22 cellular contexts compared by ENCODE assay signal in the genomic region with DNA sequence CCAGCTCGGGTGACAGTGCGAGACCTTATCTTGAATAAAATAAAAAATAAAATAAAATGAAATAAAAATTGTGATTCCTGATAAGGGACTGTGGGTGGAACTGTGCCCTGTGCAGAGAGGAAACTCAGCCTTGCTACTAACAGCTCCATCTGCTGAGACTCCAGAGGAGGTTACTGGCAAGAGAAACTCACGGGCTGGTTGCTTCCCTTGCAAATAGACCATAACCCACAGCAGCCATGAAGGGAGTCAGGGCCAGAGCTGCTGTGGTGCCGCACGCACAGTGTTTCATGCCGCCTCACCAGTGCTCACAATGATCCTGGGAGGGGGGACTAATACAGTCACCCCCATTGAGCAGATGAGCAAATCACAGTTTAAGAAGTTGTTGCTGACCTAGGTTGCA. TPM values are rescaled to one million over a fixed set of nuclear protein-coding genes. Genes with fewer than 3 reads are reported as not detected.
DNase-seq lines count a peak whose midpoint lies in the region; ATAC-seq and TF ChIP-seq lines count a peak whose summit lies in the region.
"Had no signal": no experiment of that assay in that cellular context is flagged by ENCODE, and none has a peak within 500 bp of the region (broad histone marks: within the 10 kb centered on the region; RNA-seq: fewer than 3 reads in every experiment).

No MANE protein-coding gene starts in this region.

- no peak overlapping the region for H3K4me3 Mint-ChIP-seq in activated T-cell treated with anti-CD3 and anti-CD28 coated beads, Interleukin-2, amount 50 U/mL, for 72 hours
- no peak overlapping the region for H3K4me3 Mint-ChIP-seq in MCF 10A (ENCODE audit: unreplicated experiment)
- H3K4me3 Mint-ChIP-seq: activated naive CD8-positive, alpha-beta T cell treated with anti-CD3 and anti-CD28 coated beads, Interleukin-2, amount 10 ng/mL, durations not matched to agents 7 days and 5 days; CD8-positive, alpha-beta memory T cell; nephron had no signal

- H3K27ac Mint-ChIP-seq in activated T-cell treated with anti-CD3 and anti-CD28 coated beads, Interleukin-2, amount 50 U/mL, for 72 hours = peak overlapping the region; percentile 11
- H3K27ac Mint-ChIP-seq in MCF 10A (ENCODE audit: low read depth, unreplicated experiment) = no peak overlapping the region
- H3K27ac Mint-ChIP-seq: activated naive CD8-positive, alpha-beta T cell treated with anti-CD3 and anti-CD28 coated beads, Interleukin-2, amount 10 ng/mL, durations not matched to agents 7 days and 5 days; nephron had no signal

- H3K36me3 Mint-ChIP-seq in activated T-cell treated with anti-CD3 and anti-CD28 coated beads, Interleukin-2, amount 50 U/mL, for 72 hours (ENCODE audit: insufficient read depth in 2 of 2) = peaks cover 1 to 10% of the 10 kb centered on the region in 2 donors
- H3K36me3 Mint-ChIP-seq in MCF 10A (ENCODE audit: insufficient read depth, unreplicated experiment) = peaks cover 13% of the 10 kb centered on the region

- H3K9me3 ChIP-seq in WERI-Rb-1 (ENCODE audit: severe bottlenecking) = no peaks in the 10 kb centered on the region
- H3K9me3 ChIP-seq: Peyer's patch had no signal

- no peaks in the 10 kb centered on the region for H3K9me3 Mint-ChIP-seq in activated T-cell treated with anti-CD3 and anti-CD28 coated beads, Interleukin-2, amount 50 U/mL, for 72 hours
- H3K9me3 Mint-ChIP-seq in MCF 10A (ENCODE audit: unreplicated experiment) = no peaks in the 10 kb centered on the region
- H3K9me3 Mint-ChIP-seq: activated naive CD8-positive, alpha-beta T cell treated with anti-CD3 and anti-CD28 coated beads, Interleukin-2, amount 10 ng/mL, durations not matched to agents 7 days and 5 days; CD8-positive, alpha-beta memory T cell; nephron had no signal

- POLR2A ChIA-PET in MCF 10A (lab: Yijun Ruan, JAX) = no interaction called here

- TF ChIP-seq CTCF in WERI-Rb-1 (IDR thresholded peaks at IDR 0.05; ENCODE audit: low read depth, low read length) = no peak
- TF ChIP-seq CTCF in dorsolateral prefrontal cortex (IDR thresholded peaks at IDR 0.05 in 54 of 56, conservative IDR thresholded peaks at IDR 0.05 in 2 of 56; ENCODE audit: low read depth in 1 of 56, partially characterized antibody in 56 of 56) = peak in 29 of 56 donors; percentile 8 to 53 (median 28)
- no peak for TF ChIP-seq CTCF in MCF 10A (IDR thresholded peaks at IDR 0.05; ENCODE audit: unreplicated experiment)

- intact Hi-C loops in dorsolateral prefrontal cortex (cut with DNase I) = loop anchor here in 1 of 2 donors (5.0 kb wide), 1 partner anchor 75 kb away; no protein-coding TSS in a partner anchor
- intact Hi-C loops in MCF 10A (cut with micrococcal nuclease) = no loop called here

- no peaks in the 10 kb centered on the region for H3K27me3 Mint-ChIP-seq in activated T-cell treated with anti-CD3 and anti-CD28 coated beads, Interleukin-2, amount 50 U/mL, for 72 hours (ENCODE audit: low read depth)
- H3K27me3 Mint-ChIP-seq in MCF 10A (ENCODE audit: insufficient read depth, unreplicated experiment) = no peaks in the 10 kb centered on the region
- H3K27me3 Mint-ChIP-seq: activated naive CD8-positive, alpha-beta T cell treated with anti-CD3 and anti-CD28 coated beads, Interleukin-2, amount 10 ng/mL, durations not matched to agents 7 days and 5 days; CD8-positive, alpha-beta memory T cell had no signal

- H3K27ac ChIP-seq in WERI-Rb-1 (peak overlapping the region; percentile 48; the same call in 1 of the 2 replicates), dorsolateral prefrontal cortex (peak overlapping the region in 55 of 59 donors; percentile 13 to 98 (median 93))

- H3K4me3 ChIP-seq in WERI-Rb-1 (ENCODE audit: low read depth, low read length) = no peak overlapping the region
- no peak overlapping the region for H3K4me3 ChIP-seq in dorsolateral prefrontal cortex
- H3K4me3 ChIP-seq: Peyer's patch had no signal

- BruUV-seq in MCF 10A (replicated peaks; lab: Mats Ljungman, UMichigan) = no TSS peak

- DNase-seq in activated T-cell treated with anti-CD3 and anti-CD28 coated beads, Interleukin-2, amount 50 U/mL, for 72 hours = no peak
- DNase-seq in activated T-cell treated with anti-CD3 and anti-CD28 coated beads, Interleukin-2, amount 50 U/mL, for 1 hour = no peak
- no peak for DNase-seq in WERI-Rb-1
- no peak for DNase-seq in dorsolateral prefrontal cortex
- peak; percentile 54 for DNase-seq in superior temporal gyrus (ENCODE audit: extremely low spot score)
- DNase-seq in EL = no peak
- no peak for DNase-seq in MCF 10A (ENCODE audit: unreplicated experiment)
- DNase-seq: activated CD4-positive, alpha-beta T cell treated with anti-CD3 and anti-CD28 coated beads for 1 hour; activated naive CD8-positive, alpha-beta T cell treated with anti-CD3 and anti-CD28 coated beads, Interleukin-2, amount 10 ng/mL, durations not matched to agents 7 days and 5 days; CD8-positive, alpha-beta memory T cell; DMS79 treated with DMSO at 0.1 percent for 48 hours; erythroblast; mesendoderm; NCI-H1694; NCI-H774; stimulated activated CD4-positive, alpha-beta T cell treated with anti-CD3 and anti-CD28 coated beads, Interleukin-2, amount 100 ng/mL, for 24 hours had no signal

- peaks cover 3% of the 10 kb centered on the region; the same call in 1 of the 2 replicates for H3K36me3 ChIP-seq in WERI-Rb-1

- ATAC-seq in activated T-cell treated with anti-CD3 and anti-CD28 coated beads, Interleukin-2, amount 50 U/mL, for 72 hours (replicated peaks in 1 of 2) = no peak
- ATAC-seq in GM21390 (IDR thresholded peaks at IDR 0.05; ENCODE audit: unreplicated experiment) = no peak

- CTCF ChIA-PET in MCF 10A (lab: Yijun Ruan, JAX) = interaction anchor here (0.7 to 1.0 kb wide), 2 partner anchors 71 to 146 kb away, joined by 3 read pairs; no protein-coding TSS in a partner anchor

- peaks cover 99% of the 10 kb centered on the region for H3K4me1 Mint-ChIP-seq in activated T-cell treated with anti-CD3 and anti-CD28 coated beads, Interleukin-2, amount 50 U/mL, for 72 hours (ENCODE audit: low read depth)
- H3K4me1 Mint-ChIP-seq in MCF 10A (ENCODE audit: insufficient read depth, unreplicated experiment) = peaks cover 24% of the 10 kb centered on the region

- H3K27me3 ChIP-seq in WERI-Rb-1 (ENCODE audit: insufficient read depth, low read depth, severe bottlenecking) (no peaks in the 10 kb centered on the region), dorsolateral prefrontal cortex (no peaks in the 10 kb centered on the region)
- H3K27me3 ChIP-seq: Peyer's patch had no signal

RNA-seq across cellular contexts. Expression of a gene that starts 13.7 kb away (rescaled TPM):
- total RNA-seq in activated T-cell treated with anti-CD3 and anti-CD28 coated beads, Interleukin-2, amount 50 U/mL, for 72 hours = 10 to 100 TPM; 76.0 to 84.1 TPM
- 10 to 100 TPM; 29.3 to 71.4 (median 45.9) TPM for total RNA-seq in dorsolateral prefrontal cortex
- total RNA-seq in MCF 10A (2022) = 46.3 and 48.3 TPM in 2 replicates

RNA-seq across cellular contexts. Expression of a gene that starts 41.9 kb away (rescaled TPM):
- total RNA-seq in activated T-cell treated with anti-CD3 and anti-CD28 coated beads, Interleukin-2, amount 50 U/mL, for 72 hours = not detected
- total RNA-seq in dorsolateral prefrontal cortex (10 to 100 TPM in 12 of 120 experiments, 1 to 10 TPM in 108; 2.1 to 17.6 (median 5.9) TPM), MCF 10A (2022) (not detected in 2 replicates)
- total RNA-seq: activated naive CD8-positive, alpha-beta T cell treated with anti-CD3 and anti-CD28 coated beads, Interleukin-2, amount 10 ng/mL, durations not matched to agents 7 days and 5 days; CD8-positive, alpha-beta memory T cell; kidney epithelial cell; Peyer's patch; posterior vena cava had no signal

RNA-seq across cellular contexts. Expression of a gene that starts 55.7 kb away (rescaled TPM):
- total RNA-seq in activated T-cell treated with anti-CD3 and anti-CD28 coated beads, Interleukin-2, amount 50 U/mL, for 72 hours = not detected
- total RNA-seq in dorsolateral prefrontal cortex (10 to 100 TPM in 2 of 120 experiments, 1 to 10 TPM in 107, under 1 TPM in 11; 0.34 to 16.8 (median 2.1) TPM), MCF 10A (2022) (not detected in 2 replicates)
- total RNA-seq: activated naive CD8-positive, alpha-beta T cell treated with anti-CD3 and anti-CD28 coated beads, Interleukin-2, amount 10 ng/mL, durations not matched to agents 7 days and 5 days; CD8-positive, alpha-beta memory T cell; frontal cortex; kidney epithelial cell had no signal

RNA-seq across cellular contexts. Expression of a gene that starts 59.7 kb away (rescaled TPM):
- not detected for total RNA-seq in activated T-cell treated with anti-CD3 and anti-CD28 coated beads, Interleukin-2, amount 50 U/mL, for 72 hours
- 1 to 10 TPM in 15 of 120 experiments, under 1 TPM in 42, not detected in 63; 0.16 to 2.5 (median 0.66) TPM for total RNA-seq in dorsolateral prefrontal cortex
- not detected in 2 replicates for total RNA-seq in MCF 10A (2022)
- total RNA-seq: activated naive CD8-positive, alpha-beta T cell treated with anti-CD3 and anti-CD28 coated beads, Interleukin-2, amount 10 ng/mL, durations not matched to agents 7 days and 5 days; CD8-positive, alpha-beta memory T cell; kidney epithelial cell had no signal

Comparison
In these comparisons a context has a peak if more than half of its experiments do, and no peak if none do; other contexts are left out.
1. CTCF ChIP-seq: peak in dorsolateral prefrontal cortex (29 of 56); none in WERI-Rb-1 (single experiment) and MCF 10A (single experiment).